1 cellular context compared by ENCODE assay signal in the genomic region with DNA sequence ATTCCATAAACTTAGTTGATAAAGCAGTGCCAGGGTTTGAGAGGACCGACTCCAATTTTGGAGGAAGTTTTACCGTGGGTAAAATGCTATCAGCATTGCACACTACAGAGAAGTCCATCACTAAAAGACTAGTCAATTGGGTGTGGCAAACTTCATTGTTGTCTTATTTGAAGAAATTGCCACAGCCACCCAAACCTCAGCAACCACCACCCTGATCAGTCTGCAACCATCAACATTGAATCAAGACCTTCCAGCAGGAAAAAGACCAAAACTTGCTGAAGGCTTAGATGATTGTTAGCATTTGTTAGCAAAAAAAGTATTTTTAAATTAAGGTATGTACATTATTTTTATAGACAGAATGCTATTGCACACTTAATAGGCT.
TF ChIP-seq lines count a peak whose summit lies in the region.

No MANE protein-coding gene starts in this region.

TF ChIP-seq in A549, 52 proteins besides CTCF, POLR2A, EP300 and RAD21:
- TF ChIP-seq, protein P1, sequence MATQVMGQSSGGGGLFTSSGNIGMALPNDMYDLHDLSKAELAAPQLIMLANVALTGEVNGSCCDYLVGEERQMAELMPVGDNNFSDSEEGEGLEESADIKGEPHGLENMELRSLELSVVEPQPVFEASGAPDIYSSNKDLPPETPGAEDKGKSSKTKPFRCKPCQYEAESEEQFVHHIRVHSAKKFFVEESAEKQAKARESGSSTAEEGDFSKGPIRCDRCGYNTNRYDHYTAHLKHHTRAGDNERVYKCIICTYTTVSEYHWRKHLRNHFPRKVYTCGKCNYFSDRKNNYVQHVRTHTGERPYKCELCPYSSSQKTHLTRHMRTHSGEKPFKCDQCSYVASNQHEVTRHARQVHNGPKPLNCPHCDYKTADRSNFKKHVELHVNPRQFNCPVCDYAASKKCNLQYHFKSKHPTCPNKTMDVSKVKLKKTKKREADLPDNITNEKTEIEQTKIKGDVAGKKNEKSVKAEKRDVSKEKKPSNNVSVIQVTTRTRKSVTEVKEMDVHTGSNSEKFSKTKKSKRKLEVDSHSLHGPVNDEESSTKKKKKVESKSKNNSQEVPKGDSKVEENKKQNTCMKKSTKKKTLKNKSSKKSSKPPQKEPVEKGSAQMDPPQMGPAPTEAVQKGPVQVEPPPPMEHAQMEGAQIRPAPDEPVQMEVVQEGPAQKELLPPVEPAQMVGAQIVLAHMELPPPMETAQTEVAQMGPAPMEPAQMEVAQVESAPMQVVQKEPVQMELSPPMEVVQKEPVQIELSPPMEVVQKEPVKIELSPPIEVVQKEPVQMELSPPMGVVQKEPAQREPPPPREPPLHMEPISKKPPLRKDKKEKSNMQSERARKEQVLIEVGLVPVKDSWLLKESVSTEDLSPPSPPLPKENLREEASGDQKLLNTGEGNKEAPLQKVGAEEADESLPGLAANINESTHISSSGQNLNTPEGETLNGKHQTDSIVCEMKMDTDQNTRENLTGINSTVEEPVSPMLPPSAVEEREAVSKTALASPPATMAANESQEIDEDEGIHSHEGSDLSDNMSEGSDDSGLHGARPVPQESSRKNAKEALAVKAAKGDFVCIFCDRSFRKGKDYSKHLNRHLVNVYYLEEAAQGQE (IDR thresholded peaks at IDR 0.05): no peak
- TF ChIP-seq FOXS1 (CRISPR knock-in tag; IDR thresholded peaks at IDR 0.05) (no peak), KDM5A (IDR thresholded peaks at IDR 0.05) (no peak), SREBF2 (IDR thresholded peaks at IDR 0.05) (no peak), CEBPB (IDR thresholded peaks at IDR 0.05) (no peak), POLR2AphosphoS2 (conservative IDR thresholded peaks at IDR 0.05; ENCODE audit: low read length) (no peak)
- TF ChIP-seq, protein P2, sequence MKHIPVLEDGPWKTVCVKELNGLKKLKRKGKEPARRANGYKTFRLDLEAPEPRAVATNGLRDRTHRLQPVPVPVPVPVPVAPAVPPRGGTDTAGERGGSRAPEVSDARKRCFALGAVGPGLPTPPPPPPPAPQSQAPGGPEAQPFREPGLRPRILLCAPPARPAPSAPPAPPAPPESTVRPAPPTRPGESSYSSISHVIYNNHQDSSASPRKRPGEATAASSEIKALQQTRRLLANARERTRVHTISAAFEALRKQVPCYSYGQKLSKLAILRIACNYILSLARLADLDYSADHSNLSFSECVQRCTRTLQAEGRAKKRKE (CRISPR knock-in tag; IDR thresholded peaks at IDR 0.05; ENCODE audit: low read depth): no peak
- TF ChIP-seq, protein P3, sequence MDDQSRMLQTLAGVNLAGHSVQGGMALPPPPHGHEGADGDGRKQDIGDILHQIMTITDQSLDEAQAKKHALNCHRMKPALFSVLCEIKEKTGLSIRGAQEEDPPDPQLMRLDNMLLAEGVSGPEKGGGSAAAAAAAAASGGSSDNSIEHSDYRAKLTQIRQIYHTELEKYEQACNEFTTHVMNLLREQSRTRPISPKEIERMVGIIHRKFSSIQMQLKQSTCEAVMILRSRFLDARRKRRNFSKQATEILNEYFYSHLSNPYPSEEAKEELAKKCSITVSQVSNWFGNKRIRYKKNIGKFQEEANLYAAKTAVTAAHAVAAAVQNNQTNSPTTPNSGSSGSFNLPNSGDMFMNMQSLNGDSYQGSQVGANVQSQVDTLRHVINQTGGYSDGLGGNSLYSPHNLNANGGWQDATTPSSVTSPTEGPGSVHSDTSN (IDR thresholded peaks at IDR 0.05): no peak
TF ChIP-seq in A549: peak in this region for 0.
